In genomic region chr17:56918916-56919315, GRCh38 we compare ENCODE assay signal across 14 cellular contexts. TPM values are rescaled to one million over a fixed set of nuclear protein-coding genes. Genes with fewer than 3 reads are reported as not detected.
A peak's percentile ranks its signal among the peaks of the same experiment; 100 is the strongest.
DNase-seq lines count a peak whose midpoint lies in the region; ATAC-seq, FAIRE-seq and TF ChIP-seq lines count a peak whose summit lies in the region.
"Had no signal": no experiment of that assay in that cellular context is flagged by ENCODE, and none has a peak within 500 bp of the region (broad histone marks: within the 10 kb centered on the region; RNA-seq: fewer than 3 reads in every experiment).

No MANE protein-coding gene starts in this region.

- H3K4me1 ChIP-seq in A549: peaks cover 18% of the 10 kb centered on the region

- H3K4me2 ChIP-seq in A549: no peak overlapping the region

- H3K27ac Mint-ChIP-seq in activated T-helper 1 cell treated with anti-CD3 and anti-CD28 coated beads, Interleukin-12 subunit alpha, Interleukin-12 subunit beta, Interleukin-2, Interleukin-4 antibody, amounts not matched to agents 30 ng/mL and 10 ng/mL and 1 ng/mL, durations not matched to agents 14 hours and 24 hours and 36 hours: peak overlapping the region; percentile 25

- intact Hi-C loops in activated T-helper 1 cell treated with anti-CD3 and anti-CD28 coated beads, Interleukin-12 subunit alpha, Interleukin-12 subunit beta, Interleukin-2, Interleukin-4 antibody, amounts not matched to agents 30 ng/mL and 10 ng/mL and 1 ng/mL, durations not matched to agents 14 hours and 24 hours and 36 hours (cut with micrococcal nuclease): loop anchor here (1.0 kb wide), 1 partner anchor 18 kb away; no protein-coding TSS in a partner anchor

- no peak for TF ChIP-seq POLR2A in A549 (IDR thresholded peaks at IDR 0.05; ENCODE audit: low read length)

- peaks cover 4% of the 10 kb centered on the region for H3K36me3 Mint-ChIP-seq in activated T-helper 1 cell treated with anti-CD3 and anti-CD28 coated beads, Interleukin-12 subunit alpha, Interleukin-12 subunit beta, Interleukin-2, Interleukin-4 antibody, amounts not matched to agents 30 ng/mL and 10 ng/mL and 1 ng/mL, durations not matched to agents 14 hours and 24 hours and 36 hours (ENCODE audit: low read depth)

- WGBS in A549 (ENCODE audit: missing lambda C conversion rate): 92% methylated on average over 3 of the region's 3 CpGs

- peaks cover 5% of the 10 kb centered on the region for H3K27me3 Mint-ChIP-seq in activated T-helper 1 cell treated with anti-CD3 and anti-CD28 coated beads, Interleukin-12 subunit alpha, Interleukin-12 subunit beta, Interleukin-2, Interleukin-4 antibody, amounts not matched to agents 30 ng/mL and 10 ng/mL and 1 ng/mL, durations not matched to agents 14 hours and 24 hours and 36 hours (ENCODE audit: insufficient read depth)

- H3K4me3 ChIP-seq in A549 (no peak overlapping the region), foreskin fibroblast (ENCODE audit: low read depth in 1 of 2, low read length in 2 of 2) (no peak overlapping the region)

- no peak for TF ChIP-seq CTCF in A549 (IDR thresholded peaks at IDR 0.05)
- no peak for TF ChIP-seq CTCF in foreskin fibroblast (IDR thresholded peaks at IDR 0.05; ENCODE audit: low read depth, low read length)

- TF ChIP-seq RAD21 in A549 (conservative IDR thresholded peaks at IDR 0.05 in 1 of 2, IDR thresholded peaks at IDR 0.05 in 1 of 2): no peak

- no peak overlapping the region for H3K27ac ChIP-seq in A549

- ATAC-seq in A549: no peak
- no peak for ATAC-seq in GM18909 (IDR thresholded peaks at IDR 0.05; ENCODE audit: poor library complexity, unreplicated experiment)

- CTCF ChIA-PET in A549 (lab: Yijun Ruan, JAX): interaction anchor here (1.3 to 1.4 kb wide), 2 partner anchors 13 to 21 kb away, joined by 3 to 7 read pairs; no protein-coding TSS in a partner anchor

- H3K4me1 Mint-ChIP-seq in activated T-helper 1 cell treated with anti-CD3 and anti-CD28 coated beads, Interleukin-12 subunit alpha, Interleukin-12 subunit beta, Interleukin-2, Interleukin-4 antibody, amounts not matched to agents 30 ng/mL and 10 ng/mL and 1 ng/mL, durations not matched to agents 14 hours and 24 hours and 36 hours (ENCODE audit: low read depth): peaks cover 44% of the 10 kb centered on the region

- peaks cover 14% of the 10 kb centered on the region; the same call in 2 of the 3 replicates for H3K9me3 ChIP-seq in A549
- H3K9me3 ChIP-seq: BE2C had no signal

- FAIRE-seq in A549 (lab: Jason Lieb, UNC): no peak

- no peak for DNase-seq in A549 (ENCODE audit: low read depth in 1 of 2, low spot score in 1 of 2)
- DNase-seq in HS-5 (ENCODE audit: low read depth): peak; percentile 64
- DNase-seq in activated T-helper 1 cell treated with anti-CD3 and anti-CD28 coated beads, Interleukin-12 subunit alpha, Interleukin-12 subunit beta, Interleukin-2, Interleukin-4 antibody, amounts not matched to agents 30 ng/mL and 10 ng/mL and 1 ng/mL, durations not matched to agents 14 hours and 24 hours and 36 hours (ENCODE audit: low spot score): no peak
- peak; percentile 67 to 78 for DNase-seq in foreskin fibroblast
- no peak for DNase-seq in NCI-H1417 (lab: John Stamatoyannopoulos, UW)
- no peak for DNase-seq in NCI-H187 treated with DMSO at 0.1 percent for 48 hours (lab: John Stamatoyannopoulos, UW)
- no peak for DNase-seq in LoVo (ENCODE audit: low spot score)
- DNase-seq: BE2C, DND-41, GOT3, NCI-H1417 treated with DMSO at 0.1 percent for 48 hours, NCI-H526, SHP77 treated with DMSO at 0.1 percent for 48 hours had no signal

- H3K4me3 Mint-ChIP-seq in activated T-helper 1 cell treated with anti-CD3 and anti-CD28 coated beads, Interleukin-12 subunit alpha, Interleukin-12 subunit beta, Interleukin-2, Interleukin-4 antibody, amounts not matched to agents 30 ng/mL and 10 ng/mL and 1 ng/mL, durations not matched to agents 14 hours and 24 hours and 36 hours: no peak overlapping the region

- POLR2A ChIA-PET in A549 (lab: Yijun Ruan, JAX): no interaction called here

- H3K9me3 Mint-ChIP-seq in activated T-helper 1 cell treated with anti-CD3 and anti-CD28 coated beads, Interleukin-12 subunit alpha, Interleukin-12 subunit beta, Interleukin-2, Interleukin-4 antibody, amounts not matched to agents 30 ng/mL and 10 ng/mL and 1 ng/mL, durations not matched to agents 14 hours and 24 hours and 36 hours: peaks cover 23% of the 10 kb centered on the region

- TF ChIP-seq EP300 in A549 (IDR thresholded peaks at IDR 0.05): no peak

TF ChIP-seq in A549, 52 proteins besides CTCF, POLR2A, EP300 and RAD21:
- TF ChIP-seq MAFK (IDR thresholded peaks at IDR 0.05; ENCODE audit: partially characterized antibody) (peak; percentile 52), FOSL2 (IDR thresholded peaks at IDR 0.05) (no peak), FOSL2 (CRISPR knock-in tag; IDR thresholded peaks at IDR 0.05) (peak; percentile 17; the same call in 1 of the 2 replicates)
- TF ChIP-seq, protein P1, sequence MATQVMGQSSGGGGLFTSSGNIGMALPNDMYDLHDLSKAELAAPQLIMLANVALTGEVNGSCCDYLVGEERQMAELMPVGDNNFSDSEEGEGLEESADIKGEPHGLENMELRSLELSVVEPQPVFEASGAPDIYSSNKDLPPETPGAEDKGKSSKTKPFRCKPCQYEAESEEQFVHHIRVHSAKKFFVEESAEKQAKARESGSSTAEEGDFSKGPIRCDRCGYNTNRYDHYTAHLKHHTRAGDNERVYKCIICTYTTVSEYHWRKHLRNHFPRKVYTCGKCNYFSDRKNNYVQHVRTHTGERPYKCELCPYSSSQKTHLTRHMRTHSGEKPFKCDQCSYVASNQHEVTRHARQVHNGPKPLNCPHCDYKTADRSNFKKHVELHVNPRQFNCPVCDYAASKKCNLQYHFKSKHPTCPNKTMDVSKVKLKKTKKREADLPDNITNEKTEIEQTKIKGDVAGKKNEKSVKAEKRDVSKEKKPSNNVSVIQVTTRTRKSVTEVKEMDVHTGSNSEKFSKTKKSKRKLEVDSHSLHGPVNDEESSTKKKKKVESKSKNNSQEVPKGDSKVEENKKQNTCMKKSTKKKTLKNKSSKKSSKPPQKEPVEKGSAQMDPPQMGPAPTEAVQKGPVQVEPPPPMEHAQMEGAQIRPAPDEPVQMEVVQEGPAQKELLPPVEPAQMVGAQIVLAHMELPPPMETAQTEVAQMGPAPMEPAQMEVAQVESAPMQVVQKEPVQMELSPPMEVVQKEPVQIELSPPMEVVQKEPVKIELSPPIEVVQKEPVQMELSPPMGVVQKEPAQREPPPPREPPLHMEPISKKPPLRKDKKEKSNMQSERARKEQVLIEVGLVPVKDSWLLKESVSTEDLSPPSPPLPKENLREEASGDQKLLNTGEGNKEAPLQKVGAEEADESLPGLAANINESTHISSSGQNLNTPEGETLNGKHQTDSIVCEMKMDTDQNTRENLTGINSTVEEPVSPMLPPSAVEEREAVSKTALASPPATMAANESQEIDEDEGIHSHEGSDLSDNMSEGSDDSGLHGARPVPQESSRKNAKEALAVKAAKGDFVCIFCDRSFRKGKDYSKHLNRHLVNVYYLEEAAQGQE (IDR thresholded peaks at IDR 0.05): no peak

RNA-seq across cellular contexts. Expression of gene TRIM25, which starts 5.1 kb away (rescaled TPM):
- polyA plus RNA-seq in A549 (2011; rRNA removed) (56.6 and 65.4 TPM in 2 replicates), A549 (2017; fragmentation: RNase III; extraction: RNeasy Plus Mini Kit Qiagen cat#74134 plus additional on column Dnase treatment) (38.3 to 40.7 TPM (median 39.8 TPM) in 3 replicates)
- polyA plus RNA-seq in A549 (2012; cell fraction: cytosol; rRNA removed): 15.5 and 19.3 TPM in 2 replicates
- 35.4 and 43.1 TPM in 2 replicates for polyA plus RNA-seq in A549 (2012; cell fraction: nucleus; rRNA removed)
- 50.2 and 53.5 TPM in 2 replicates for polyA minus RNA-seq in A549 (2011; rRNA and poly(A)+ RNA removed)
- 86.9 and 98.2 TPM in 2 replicates for total RNA-seq in activated T-helper 1 cell treated with anti-CD3 and anti-CD28 coated beads, Interleukin-12 subunit alpha, Interleukin-12 subunit beta, Interleukin-2, Interleukin-4 antibody, amounts not matched to agents 30 ng/mL and 10 ng/mL and 1 ng/mL, durations not matched to agents 14 hours and 24 hours and 36 hours

RNA-seq across cellular contexts. Expression of gene COIL, which starts 41.9 kb away (rescaled TPM):
- polyA plus RNA-seq in A549 (2011; rRNA removed): 13.5 and 16.9 TPM in 2 replicates
- polyA plus RNA-seq in A549 (2012; cell fraction: cytosol; rRNA removed): 4.5 and 4.6 TPM in 2 replicates
- polyA plus RNA-seq in A549 (2012; cell fraction: nucleus; rRNA removed): 3.7 and 5.9 TPM in 2 replicates
- polyA plus RNA-seq in A549 (2017; fragmentation: RNase III; extraction: RNeasy Plus Mini Kit Qiagen cat#74134 plus additional on column Dnase treatment): 19.9 to 20.7 TPM (median 20.3 TPM) in 3 replicates
- polyA minus RNA-seq in A549 (2011; rRNA and poly(A)+ RNA removed): 6.9 and 7.2 TPM in 2 replicates
- 21.0 and 25.2 TPM in 2 replicates for total RNA-seq in activated T-helper 1 cell treated with anti-CD3 and anti-CD28 coated beads, Interleukin-12 subunit alpha, Interleukin-12 subunit beta, Interleukin-2, Interleukin-4 antibody, amounts not matched to agents 30 ng/mL and 10 ng/mL and 1 ng/mL, durations not matched to agents 14 hours and 24 hours and 36 hours

RNA-seq across cellular contexts. Expression of gene SCPEP1, which starts 59.0 kb away (rescaled TPM):
- polyA plus RNA-seq in A549 (2011; rRNA removed) (42.9 and 45.0 TPM in 2 replicates), A549 (2017; fragmentation: RNase III; extraction: RNeasy Plus Mini Kit Qiagen cat#74134 plus additional on column Dnase treatment) (37.5 to 47.6 TPM (median 44.5 TPM) in 3 replicates)
- polyA plus RNA-seq in A549 (2012; cell fraction: cytosol; rRNA removed): 25.0 and 28.2 TPM in 2 replicates
- polyA plus RNA-seq in A549 (2012; cell fraction: nucleus; rRNA removed): 48.4 and 51.3 TPM in 2 replicates
- 7.3 and 7.4 TPM in 2 replicates for polyA minus RNA-seq in A549 (2011; rRNA and poly(A)+ RNA removed)
- 11.6 and 13.9 TPM in 2 replicates for total RNA-seq in activated T-helper 1 cell treated with anti-CD3 and anti-CD28 coated beads, Interleukin-12 subunit alpha, Interleukin-12 subunit beta, Interleukin-2, Interleukin-4 antibody, amounts not matched to agents 30 ng/mL and 10 ng/mL and 1 ng/mL, durations not matched to agents 14 hours and 24 hours and 36 hours

Comparison
In these comparisons a context has a peak if more than half of its experiments do, and no peak if none do; other contexts are left out.
1. DNase-seq: peak in HS-5 (single experiment) and foreskin fibroblast (2 of 2); none in A549 (0 of 2), activated T-helper 1 cell treated with anti-CD3 and anti-CD28 coated beads, Interleukin-12 subunit alpha, Interleukin-12 subunit beta, Interleukin-2, Interleukin-4 antibody, amounts not matched to agents 30 ng/mL and 10 ng/mL and 1 ng/mL, durations not matched to agents 14 hours and 24 hours and 36 hours (single experiment), NCI-H1417 (0 of 3), NCI-H187 treated with DMSO at 0.1 percent for 48 hours (single experiment) and LoVo (single experiment).